Comparison of ENCODE assay signal across 8 cellular contexts in the genomic region with DNA sequence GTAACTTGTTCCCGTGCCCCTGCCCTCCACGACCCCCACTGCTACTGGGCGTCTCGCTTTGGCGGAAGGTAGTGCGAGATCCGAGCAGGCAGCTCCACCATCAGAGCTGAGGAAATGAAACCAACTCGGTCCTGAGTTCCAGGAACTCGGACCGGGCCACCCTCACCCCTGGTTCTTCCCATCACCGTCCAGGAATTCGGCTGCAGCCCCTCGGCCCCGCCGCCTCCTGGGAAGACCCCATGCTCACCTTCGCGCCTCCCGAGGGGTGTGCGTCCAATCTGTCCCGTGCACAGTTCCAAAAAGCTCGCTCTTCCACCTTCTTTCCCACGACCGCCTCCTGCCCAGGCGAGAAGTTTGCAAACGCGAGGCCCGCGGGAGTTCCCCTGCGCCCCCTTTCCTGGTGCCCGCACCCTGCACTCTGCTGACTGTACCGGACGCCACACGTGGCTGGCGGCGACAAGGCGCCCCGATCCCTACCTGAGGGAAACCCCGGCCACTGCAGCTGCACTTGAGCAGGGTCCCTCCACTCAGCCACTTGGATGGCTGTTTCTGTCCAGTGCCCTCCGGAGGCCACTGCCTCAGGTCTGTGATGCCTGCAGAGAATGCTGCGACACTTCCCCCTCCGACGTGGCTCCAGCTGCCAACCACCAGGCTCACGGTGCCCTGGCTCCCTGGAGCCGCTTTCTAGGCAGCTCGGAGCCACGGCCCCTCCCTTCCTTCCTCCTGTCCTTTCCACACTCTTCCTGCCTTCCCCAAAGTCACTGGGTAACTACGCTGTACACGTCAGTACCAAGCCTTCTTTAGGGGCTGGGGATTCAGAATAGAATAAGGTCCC. TPM values are rescaled to one million over a fixed set of nuclear protein-coding genes. Genes with fewer than 3 reads are reported as not detected.
A peak's percentile ranks its signal among the peaks of the same experiment; 100 is the strongest.
DNase-seq lines count a peak whose midpoint lies in the region; ATAC-seq and TF ChIP-seq lines count a peak whose summit lies in the region.

A gene (minus strand): TSS at position 657 of the 835 bp plus-strand sequence. CDS start 5,105 bp downstream, outside the sequence.

- H3K27ac Mint-ChIP-seq in activated T-helper 1 cell treated with anti-CD3 and anti-CD28 coated beads, Interleukin-12 subunit alpha, Interleukin-12 subunit beta, Interleukin-2, Interleukin-4 antibody, amounts not matched to agents 30 ng/mL and 10 ng/mL and 1 ng/mL, durations not matched to agents 14 hours and 24 hours and 36 hours = peak within 1 kb of the TSS; percentile 99

- H3K36me3 ChIP-seq in PC-9 (ENCODE audit: low read depth) (no peaks in the 10 kb centered on the region), ovary (no peaks in the 10 kb centered on the region), transverse colon (no peaks in the 10 kb centered on the region)

- TF ChIP-seq POLR2A in ovary (IDR thresholded peaks at IDR 0.05) (no peak), transverse colon (IDR thresholded peaks at IDR 0.05) (peak; percentile 74)

- H3K9me3 Mint-ChIP-seq in activated T-helper 1 cell treated with anti-CD3 and anti-CD28 coated beads, Interleukin-12 subunit alpha, Interleukin-12 subunit beta, Interleukin-2, Interleukin-4 antibody, amounts not matched to agents 30 ng/mL and 10 ng/mL and 1 ng/mL, durations not matched to agents 14 hours and 24 hours and 36 hours = no peaks in the 10 kb centered on the region

- H3K4me1 ChIP-seq in PC-9 (replicated peaks; ENCODE audit: insufficient read depth) = peaks cover 30% of the 10 kb centered on the region
- H3K4me1 ChIP-seq in ovary (ENCODE audit: insufficient read depth) = no peaks in the 10 kb centered on the region
- peaks cover 0 to 31% (median 18%) of the 10 kb centered on the region in 4 donors for H3K4me1 ChIP-seq in transverse colon

- H3K27me3 Mint-ChIP-seq in activated T-helper 1 cell treated with anti-CD3 and anti-CD28 coated beads, Interleukin-12 subunit alpha, Interleukin-12 subunit beta, Interleukin-2, Interleukin-4 antibody, amounts not matched to agents 30 ng/mL and 10 ng/mL and 1 ng/mL, durations not matched to agents 14 hours and 24 hours and 36 hours (ENCODE audit: insufficient read depth) = no peaks in the 10 kb centered on the region

- peaks cover 21% of the 10 kb centered on the region for H3K36me3 Mint-ChIP-seq in activated T-helper 1 cell treated with anti-CD3 and anti-CD28 coated beads, Interleukin-12 subunit alpha, Interleukin-12 subunit beta, Interleukin-2, Interleukin-4 antibody, amounts not matched to agents 30 ng/mL and 10 ng/mL and 1 ng/mL, durations not matched to agents 14 hours and 24 hours and 36 hours (ENCODE audit: low read depth)

- H4K20me1 ChIP-seq in PC-9 (ENCODE audit: insufficient read depth) = no peaks in the 10 kb centered on the region

- DNase-seq in SIG-M5 treated with dmso at 0.1 percent for 504 hours (lab: John Stamatoyannopoulos, UW; ENCODE audit: unreplicated experiment) (peak; percentile 92), SIG-M5 (lab: John Stamatoyannopoulos, UW) (no peak), PC-9 (peak; percentile 55 to 59), fibroblast of villous mesenchyme (ENCODE audit: low read depth) (peak; percentile 67), ovary (peak in 1 of 5 donors; percentile 36), transverse colon (peak; percentile 70)
- DNase-seq in activated T-helper 1 cell treated with anti-CD3 and anti-CD28 coated beads, Interleukin-12 subunit alpha, Interleukin-12 subunit beta, Interleukin-2, Interleukin-4 antibody, amounts not matched to agents 30 ng/mL and 10 ng/mL and 1 ng/mL, durations not matched to agents 14 hours and 24 hours and 36 hours (ENCODE audit: low spot score) = peak; percentile 52

- H3K9me3 ChIP-seq in PC-9 (ENCODE audit: insufficient read depth, low read depth) (no peaks in the 10 kb centered on the region), ovary (no peaks in the 10 kb centered on the region), transverse colon (no peaks in the 10 kb centered on the region)

- in situ Hi-C loops in transverse colon (cut with MboI; ENCODE audit: low pct_ligation_motif_present in 1 of 4, low pct_unique_long_range_greater_than_20kb in 1 of 4, low sequenced_read_pairs in 3 of 4) = loop anchor here in 3 of 4 donors (25.0 kb wide), 2 partner anchors 162 to 412 kb away; a partner anchor contains a TSS

- peaks cover 62% of the 10 kb centered on the region for H3K4me1 Mint-ChIP-seq in activated T-helper 1 cell treated with anti-CD3 and anti-CD28 coated beads, Interleukin-12 subunit alpha, Interleukin-12 subunit beta, Interleukin-2, Interleukin-4 antibody, amounts not matched to agents 30 ng/mL and 10 ng/mL and 1 ng/mL, durations not matched to agents 14 hours and 24 hours and 36 hours (ENCODE audit: low read depth)

- H3K27me3 ChIP-seq in PC-9 (ENCODE audit: insufficient read depth, low read depth) (no peaks in the 10 kb centered on the region), ovary (no peaks in the 10 kb centered on the region), transverse colon (no peaks in the 10 kb centered on the region)

- H3K4me3 ChIP-seq in PC-9 (peak within 1 kb of the TSS; percentile 74), fibroblast of villous mesenchyme (ENCODE audit: low read depth, low read length) (peak within 1 kb of the TSS; percentile 71), ovary (peak within 1 kb of the TSS; percentile 67), transverse colon (peak within 1 kb of the TSS; percentile 28 to 86 (median 68))

- BruUV-seq in PC-9 (replicated peaks; lab: Mats Ljungman, UMichigan) = no TSS peak

- intact Hi-C loops in PC-9 (cut with micrococcal nuclease; ENCODE audit: unreplicated experiment) = loop anchor here (10.0 kb wide), 1 partner anchor 294 kb away; a partner anchor contains a TSS
- intact Hi-C loops in activated T-helper 1 cell treated with anti-CD3 and anti-CD28 coated beads, Interleukin-12 subunit alpha, Interleukin-12 subunit beta, Interleukin-2, Interleukin-4 antibody, amounts not matched to agents 30 ng/mL and 10 ng/mL and 1 ng/mL, durations not matched to agents 14 hours and 24 hours and 36 hours (cut with micrococcal nuclease) = loop anchor here (1.0 to 10.0 kb wide), 9 partner anchors 9 to 946 kb away; a partner anchor contains a TSS
- intact Hi-C loops in ovary (cut with DNase I) = loop anchor here in 1 of 4 donors (10.0 kb wide), 1 partner anchor 414 kb away; a partner anchor contains a TSS
- intact Hi-C loops in transverse colon (cut with DNase I; ENCODE audit: low total_unique reads) = no loop called here

- POLR2A ChIA-PET in PC-9 (lab: Charles Lee; ENCODE audit: unreplicated experiment) = interaction anchor here (0.6 to 1.1 kb wide), 2 partner anchors 129 to 733 kb away, joined by 3 read pairs; no protein-coding TSS in a partner anchor

- CTCF ChIA-PET in PC-9 (lab: Charles Lee) = interaction anchor here (0.5 to 2.4 kb wide), 3 partner anchors 162 to 495 kb away, joined by 3 to 10 read pairs (median 4); no protein-coding TSS in a partner anchor

- peaks cover 16% of the 10 kb centered on the region; the same call in 1 of the 2 replicates for H3F3A ChIP-seq in PC-9 (ENCODE audit: insufficient read depth, low read depth)

- WGBS in ovary, 3 donors = 0 to 5% (median 2%) methylated on average over 48 of the region's 48 CpGs
- WGBS in transverse colon (ENCODE audit: low coverage in 1 of 2), 2 donors = 0 to 2% methylated on average over 1 to 48 of the region's 48 CpGs

- H3K9me2 ChIP-seq in PC-9 (ENCODE audit: insufficient read depth) = no peaks in the 10 kb centered on the region

- no peak for TF ChIP-seq EP300 in ovary (IDR thresholded peaks at IDR 0.05)
- TF ChIP-seq EP300 in transverse colon (IDR thresholded peaks at IDR 0.05; ENCODE audit: low read depth) = no peak

- TF ChIP-seq CTCF in PC-9 (conservative IDR thresholded peaks at IDR 0.05) (no peak; the same call in 1 of the 2 replicates), fibroblast of villous mesenchyme (IDR thresholded peaks at IDR 0.05; ENCODE audit: insufficient read depth, low read depth, low read length) (no peak), ovary (IDR thresholded peaks at IDR 0.05) (no peak), transverse colon (IDR thresholded peaks at IDR 0.05) (peak in 1 of 5 experiments; percentile 14)

- H3K27ac ChIP-seq in PC-9 (peak within 1 kb of the TSS; percentile 74), ovary (peak within 1 kb of the TSS; percentile 7 to 38), transverse colon (peak within 1 kb of the TSS; percentile 82 to 91 (median 85))

- peak within 1 kb of the TSS; percentile 100 for H3K4me3 Mint-ChIP-seq in activated T-helper 1 cell treated with anti-CD3 and anti-CD28 coated beads, Interleukin-12 subunit alpha, Interleukin-12 subunit beta, Interleukin-2, Interleukin-4 antibody, amounts not matched to agents 30 ng/mL and 10 ng/mL and 1 ng/mL, durations not matched to agents 14 hours and 24 hours and 36 hours

- H2AFZ ChIP-seq in PC-9 = peak within 1 kb of the TSS; percentile 99

- peak; percentile 33 for ATAC-seq in HG03064 (IDR thresholded peaks at IDR 0.05; ENCODE audit: low read depth, unreplicated experiment)

- peaks cover 10% of the 10 kb centered on the region; the same call in 1 of the 2 replicates for H3K79me2 ChIP-seq in PC-9 (ENCODE audit: low read depth)

- peak within 1 kb of the TSS; percentile 89 for H3K4me2 ChIP-seq in PC-9

RNA-seq across cellular contexts. Expression of the gene that starts here (rescaled TPM):
- 6.8 and 11.2 TPM in 2 replicates for total RNA-seq in PC-9 (2021)
- total RNA-seq in activated T-helper 1 cell treated with anti-CD3 and anti-CD28 coated beads, Interleukin-12 subunit alpha, Interleukin-12 subunit beta, Interleukin-2, Interleukin-4 antibody, amounts not matched to agents 30 ng/mL and 10 ng/mL and 1 ng/mL, durations not matched to agents 14 hours and 24 hours and 36 hours = 23.9 and 24.0 TPM in 2 replicates
- 8.7 and 14.2 TPM in 2 replicates for total RNA-seq in fibroblast of villous mesenchyme
- 1 to 10 TPM; 1.5 to 6.7 (median 2.5) TPM for total RNA-seq in ovary
- 1 to 10 TPM; 2.5 to 9.5 TPM for polyA plus RNA-seq in ovary
- 10 to 100 TPM; 17.1 to 62.5 (median 19.6) TPM for total RNA-seq in transverse colon

Comparison
In these comparisons a context has a peak if more than half of its experiments do, and no peak if none do; other contexts are left out.
1. H3K27ac ChIP-seq: peak in every context shown above with its lines; median percentile 85 in transverse colon; 74 in PC-9; 22 in ovary.